Comparison of ENCODE assay signal across 23 cellular contexts in genomic region chr7:27347261-27347610, GRCh38.
A peak's percentile ranks its signal among the peaks of the same experiment; 100 is the strongest.
DNase-seq lines count a peak whose midpoint lies in the region; ATAC-seq and TF ChIP-seq lines count a peak whose summit lies in the region.
"Had no signal": no experiment of that assay in that cellular context is flagged by ENCODE, and none has a peak within 500 bp of the region (broad histone marks: within the 10 kb centered on the region; RNA-seq: fewer than 3 reads in every experiment).

No MANE protein-coding gene starts in this region.

- H3K36me3 ChIP-seq in colonic mucosa (no peaks in the 10 kb centered on the region), trophoblast cell (ENCODE audit: control insufficient read depth in 1 of 2, insufficient read depth in 2 of 2, low read length in 2 of 2) (no peaks in the 10 kb centered on the region)
- H3K36me3 ChIP-seq: left lung, stomach, tibial nerve had no signal

- peak overlapping the region; percentile 38 for H3K27ac ChIP-seq in colonic mucosa
- peak overlapping the region; percentile 96 for H3K27ac ChIP-seq in trophoblast cell (ENCODE audit: low read depth, low read length)
- H3K27ac ChIP-seq: left lung, tibial nerve had no signal

- peak overlapping the region; percentile 29 for H3K4ac ChIP-seq in trophoblast cell (ENCODE audit: low read depth, low read length)

- no peak overlapping the region for H2AFZ ChIP-seq in trophoblast cell (ENCODE audit: insufficient read depth, low read length, poor library complexity)

- TF ChIP-seq CTCF in colonic mucosa (IDR thresholded peaks at IDR 0.05): no peak

- no peak overlapping the region for H4K12ac ChIP-seq in trophoblast cell (ENCODE audit: low read depth, low read length)

- peak overlapping the region; percentile 18 for H3K4me2 ChIP-seq in trophoblast cell (ENCODE audit: low read length)

- no peak overlapping the region for H3K18ac ChIP-seq in trophoblast cell (ENCODE audit: low read length)

- peak overlapping the region; percentile 86 for H3K14ac ChIP-seq in trophoblast cell (ENCODE audit: low read length)

- peaks cover 26% of the 10 kb centered on the region for H3K79me1 ChIP-seq in trophoblast cell (ENCODE audit: low read length)

- DNase-seq in HEK293T (ENCODE audit: extremely low spot score) (no peak), colonic mucosa (no peak), trophoblast cell (peak; percentile 48 to 55), NCI-H1930 (lab: John Stamatoyannopoulos, UW) (no peak), SW 1271 (lab: John Stamatoyannopoulos, UW) (no peak), NCI-H524 treated with DMSO at 0.1 percent for 48 hours (lab: John Stamatoyannopoulos, UW) (no peak)
- DNase-seq: activated CD4-positive, alpha-beta T cell treated with anti-CD3 and anti-CD28 coated beads, Interleukin-2, amount 50 U/mL, for 48 hours; activated CD8-positive, alpha-beta memory T cell treated with anti-CD3 and anti-CD28 coated beads, Interleukin-2, amount 50 U/mL, for 48 hours; activated naive CD4-positive, alpha-beta T cell treated with anti-CD3 and anti-CD28 coated beads, Interleukin-2, amount 10 ng/mL, durations not matched to agents 7 days and 5 days; amniotic stem cell; naive thymus-derived CD4-positive, alpha-beta T cell; NCI-H1048; NCI-H187; NCI-H526 treated with DMSO at 0.1 percent for 48 hours; retina; small intestine; stimulated activated CD4-positive, alpha-beta T cell treated with anti-CD3 and anti-CD28 coated beads, Interleukin-1b, Interleukin-23, amount 100 ng/mL, for 48 hours; stimulated activated CD8-positive, alpha-beta memory T cell treated with anti-CD3 and anti-CD28 coated beads, Interleukin-4, amount 100 ng/mL, for 48 hours had no signal

- peak overlapping the region; percentile 69 for H4K8ac ChIP-seq in trophoblast cell (ENCODE audit: low read depth, low read length)

- H4K91ac ChIP-seq in trophoblast cell (ENCODE audit: low read depth, low read length): peak overlapping the region; percentile 87

- no peak overlapping the region for H2AK5ac ChIP-seq in trophoblast cell (ENCODE audit: low read length)

- no CpG with 5 or more reads among the region's 4 CpGs for WGBS in trophoblast cell (ENCODE audit: extremely low coverage, insufficient coverage, insufficient read length)

- H3K9me3 ChIP-seq in colonic mucosa (no peaks in the 10 kb centered on the region), trophoblast cell (ENCODE audit: insufficient read depth, low read depth, low read length) (no peaks in the 10 kb centered on the region)
- H3K9me3 ChIP-seq: left lung, stomach, tibial nerve had no signal

- H3K27me3 ChIP-seq in colonic mucosa (no peaks in the 10 kb centered on the region), trophoblast cell (ENCODE audit: insufficient read depth, low read length) (no peaks in the 10 kb centered on the region)
- H3K27me3 ChIP-seq: tibial nerve had no signal

- peak overlapping the region; percentile 96 for H2BK120ac ChIP-seq in trophoblast cell (ENCODE audit: insufficient read depth, low read length, poor library complexity)

- intact Hi-C loops in colonic mucosa (cut with DNase I): no loop called here

- no peaks in the 10 kb centered on the region for H3K79me2 ChIP-seq in trophoblast cell (ENCODE audit: control insufficient read depth, insufficient read depth, low read length, poor library complexity)

- H2BK5ac ChIP-seq in trophoblast cell (ENCODE audit: low read depth, low read length, poor library complexity): peak overlapping the region; percentile 98

- POLR2A ChIA-PET in HEK293T (lab: Yijun Ruan, JAX): interaction anchor here (0.6 kb wide), 1 partner anchor 56 kb away, joined by 3 read pairs; no protein-coding TSS in a partner anchor

- peak overlapping the region; percentile 56 for H2BK12ac ChIP-seq in trophoblast cell (ENCODE audit: low read length)

- H3K9ac ChIP-seq in colonic mucosa (ENCODE audit: low read depth in 2 of 2, low read length in 2 of 2) (peak overlapping the region in 1 of 2 donors; percentile 5), trophoblast cell (ENCODE audit: low read length) (no peak overlapping the region)

- H3K4me3 ChIP-seq in colonic mucosa: no peak overlapping the region
- no peak overlapping the region for H3K4me3 ChIP-seq in trophoblast cell (ENCODE audit: low read depth, low read length)
- H3K4me3 ChIP-seq: left lung, stomach had no signal

- no peak for ATAC-seq in HG03139 (IDR thresholded peaks at IDR 0.05; ENCODE audit: unreplicated experiment)
- ATAC-seq: activated CD4-positive, CD25-positive, alpha-beta regulatory T cell treated with anti-CD3 and anti-CD28 coated beads, Interleukin-2, amount 50 U/mL, for 24 hours; naive thymus-derived CD4-positive, alpha-beta T cell had no signal

- no peak overlapping the region for H3K23ac ChIP-seq in trophoblast cell (ENCODE audit: low read length)

- CTCF ChIA-PET in HEK293T (lab: Yijun Ruan, JAX): no interaction called here

- peaks cover 4% of the 10 kb centered on the region for H3K4me1 ChIP-seq in colonic mucosa
- peaks cover 14 to 16% of the 10 kb centered on the region in 2 experiments for H3K4me1 ChIP-seq in trophoblast cell (ENCODE audit: control insufficient read depth in 1 of 2, insufficient read depth in 2 of 2, low read length in 2 of 2)

TF ChIP-seq in HEK293T, 16 proteins besides CTCF, POLR2A, EP300 and RAD21:
- TF ChIP-seq FOXM1 (IDR thresholded peaks at IDR 0.05; ENCODE audit: borderline replicate concordance) (no peak), PKNOX1 (IDR thresholded peaks at IDR 0.05) (peak; percentile 45; the same call in 1 of the 2 replicates)

Comparison
In these comparisons a context has a peak if more than half of its experiments do, and no peak if none do; other contexts are left out.
1. DNase-seq: peak in trophoblast cell (2 of 2); none in HEK293T (single experiment), colonic mucosa (single experiment), NCI-H1930 (0 of 2), SW 1271 (0 of 2) and NCI-H524 treated with DMSO at 0.1 percent for 48 hours (single experiment).